27 cellular contexts compared by ENCODE assay signal in genomic region chr9:136353088-136353487, GRCh38. TPM values are rescaled to one million over a fixed set of nuclear protein-coding genes. Genes with fewer than 3 reads are reported as not detected.
A peak's percentile ranks its signal among the peaks of the same experiment; 100 is the strongest.
DNase-seq lines count a peak whose midpoint lies in the region; ATAC-seq and TF ChIP-seq lines count a peak whose summit lies in the region.
"Had no signal": no experiment of that assay in that cellular context is flagged by ENCODE, and none has a peak within 500 bp of the region (broad histone marks: within the 10 kb centered on the region; RNA-seq: fewer than 3 reads in every experiment).

No MANE protein-coding gene starts in this region.

- ATAC-seq in T-helper 17 cell, result no peak
- ATAC-seq: GM12878, HCT116, PC-3 had no signal

- H3K4me1 Mint-ChIP-seq in T-helper 17 cell, result peaks cover 2% of the 10 kb centered on the region
- H3K4me1 Mint-ChIP-seq in nephron progenitor cell, result peaks cover 9% of the 10 kb centered on the region
- H3K4me1 Mint-ChIP-seq in MCF 10A (ENCODE audit: insufficient read depth, unreplicated experiment), result peaks cover 5% of the 10 kb centered on the region

- H3K4me1 ChIP-seq in cardiac muscle cell (ENCODE audit: low read depth) (peaks cover 15% of the 10 kb centered on the region), BLaER1 (peaks cover 56% of the 10 kb centered on the region), Karpas-422 (ENCODE audit: low read length) (peaks cover 32% of the 10 kb centered on the region)

- DNase-seq in cardiac muscle cell (ENCODE audit: low read depth in 1 of 2, low spot score in 1 of 2) (no peak), cardiac septum (ENCODE audit: low spot score) (no peak), T-helper 17 cell (no peak), nephron progenitor cell (no peak), superior temporal gyrus (ENCODE audit: extremely low spot score) (no peak), MCF 10A (ENCODE audit: unreplicated experiment) (no peak), Karpas-422 (no peak)
- DNase-seq: CD4-positive, alpha-beta T cell; COR-L47; EL; GDM1; MG63; NCI-H1105 treated with DMSO at 0.1 percent for 48 hours; NCI-H446 treated with DMSO at 0.1 percent for 48 hours; NCI-H526; NCI-H82; NK-92 treated with Interleukin-12 subunit alpha and Interleukin-12 subunit beta, amount 100 ng/mL, for 24 hours; PC-3 had no signal

- no peaks in the 10 kb centered on the region for H3K9me2 ChIP-seq in Karpas-422 (replicated peaks; ENCODE audit: insufficient read depth, low read length)

- H3K9ac ChIP-seq in BLaER1 (no peak overlapping the region), Karpas-422 (ENCODE audit: low read length) (no peak overlapping the region)

- no peaks in the 10 kb centered on the region for H3K36me3 Mint-ChIP-seq in T-helper 17 cell (ENCODE audit: low read depth)
- no peaks in the 10 kb centered on the region for H3K36me3 Mint-ChIP-seq in nephron progenitor cell (ENCODE audit: low read depth)
- H3K36me3 Mint-ChIP-seq in MCF 10A (ENCODE audit: insufficient read depth, unreplicated experiment), result peaks cover 8% of the 10 kb centered on the region

- intact Hi-C loops in cardiac septum (cut with DNase I) (no loop called here), MCF 10A (cut with micrococcal nuclease) (no loop called here)

- H2AFZ ChIP-seq in Karpas-422 (ENCODE audit: low read length), result no peak overlapping the region

- TF ChIP-seq CTCF in cardiac muscle cell (IDR thresholded peaks at IDR 0.05; ENCODE audit: low read depth, low read length) (no peak), nephron progenitor cell (IDR thresholded peaks at IDR 0.05) (no peak), MCF 10A (IDR thresholded peaks at IDR 0.05; ENCODE audit: unreplicated experiment) (no peak)

- BruUV-seq in MCF 10A (replicated peaks; lab: Mats Ljungman, UMichigan), result no TSS peak

- peaks cover 11% of the 10 kb centered on the region for H3K36me3 ChIP-seq in cardiac muscle cell
- peaks cover 90% of the 10 kb centered on the region for H3K36me3 ChIP-seq in BLaER1
- no peaks in the 10 kb centered on the region for H3K36me3 ChIP-seq in Karpas-422 (ENCODE audit: insufficient read depth, low read length)

- no peaks in the 10 kb centered on the region for H3K9me3 Mint-ChIP-seq in nephron progenitor cell
- H3K9me3 Mint-ChIP-seq in MCF 10A (ENCODE audit: unreplicated experiment), result no peaks in the 10 kb centered on the region
- H3K9me3 Mint-ChIP-seq: CD4-positive, alpha-beta T cell had no signal

- H3K9me3 ChIP-seq in cardiac muscle cell (ENCODE audit: low read depth) (no peaks in the 10 kb centered on the region), BLaER1 (no peaks in the 10 kb centered on the region), T-helper 17 cell (ENCODE audit: control insufficient read depth, low read length, poor library complexity, severe bottlenecking) (no peaks in the 10 kb centered on the region), Karpas-422 (ENCODE audit: low read length) (no peaks in the 10 kb centered on the region)
- H3K9me3 ChIP-seq: BLaER1 treated with 17β-estradiol and CSF1 and Interleukin-3, amounts not matched to agents 10 nM and 100 nM; MG63 had no signal

- H3K27me3 ChIP-seq in cardiac muscle cell, result no peaks in the 10 kb centered on the region
- H3K27me3 ChIP-seq in BLaER1, result no peaks in the 10 kb centered on the region
- no peaks in the 10 kb centered on the region for H3K27me3 ChIP-seq in Karpas-422 (ENCODE audit: low read length)
- H3K27me3 ChIP-seq: BLaER1 treated with 17β-estradiol and CSF1 and Interleukin-3, amounts not matched to agents 10 nM and 100 nM; MG63 had no signal

- peak overlapping the region; percentile 90 for H3K27ac ChIP-seq in cardiac muscle cell
- H3K27ac ChIP-seq in BLaER1, result 0 out of 2 replicates have a peak overlapping the region, but pooled peaks have one; percentile 18
- no peak overlapping the region for H3K27ac ChIP-seq in Karpas-422 (ENCODE audit: low read length)
- H3K27ac ChIP-seq: BLaER1 treated with 17β-estradiol and CSF1 and Interleukin-3, amounts not matched to agents 10 nM and 100 nM; HL-60 had no signal

- peaks cover 91% of the 10 kb centered on the region for H4K20me1 ChIP-seq in BLaER1
- peaks cover 22% of the 10 kb centered on the region; the same call in 1 of the 2 replicates for H4K20me1 ChIP-seq in Karpas-422 (ENCODE audit: insufficient read depth, low read depth, low read length)

- CTCF ChIA-PET in MCF 10A (lab: Yijun Ruan, JAX), result interaction anchor here (0.6 kb wide), 1 partner anchor 200 kb away, joined by 3 read pairs; no protein-coding TSS in a partner anchor

- H3K4me3 Mint-ChIP-seq in T-helper 17 cell, result no peak overlapping the region
- no peak overlapping the region for H3K4me3 Mint-ChIP-seq in nephron progenitor cell
- no peak overlapping the region for H3K4me3 Mint-ChIP-seq in MCF 10A (ENCODE audit: unreplicated experiment)
- H3K4me3 Mint-ChIP-seq: CD4-positive, alpha-beta T cell had no signal

- H3K27ac Mint-ChIP-seq in T-helper 17 cell (peak overlapping the region; percentile 62), nephron progenitor cell (peak overlapping the region; percentile 32), MCF 10A (ENCODE audit: low read depth, unreplicated experiment) (no peak overlapping the region)
- H3K27ac Mint-ChIP-seq: CD4-positive, alpha-beta T cell had no signal

- H3K4me2 ChIP-seq in BLaER1 (0 out of 2 replicates have a peak overlapping the region, but pooled peaks have one; percentile 7), Karpas-422 (ENCODE audit: low read depth, low read length, poor library complexity, severe bottlenecking) (no peak overlapping the region)

- H3K27me3 Mint-ChIP-seq in T-helper 17 cell, result no peaks in the 10 kb centered on the region
- H3K27me3 Mint-ChIP-seq in nephron progenitor cell (ENCODE audit: low read depth, poor library complexity), result no peaks in the 10 kb centered on the region
- H3K27me3 Mint-ChIP-seq in MCF 10A (ENCODE audit: insufficient read depth, unreplicated experiment), result no peaks in the 10 kb centered on the region
- H3K27me3 Mint-ChIP-seq: CD4-positive, alpha-beta T cell had no signal

- no peak overlapping the region for H3K4me3 ChIP-seq in cardiac muscle cell
- no peak overlapping the region for H3K4me3 ChIP-seq in BLaER1
- H3K4me3 ChIP-seq in Karpas-422 (ENCODE audit: low read length), result no peak overlapping the region
- H3K4me3 ChIP-seq: BLaER1 treated with 17β-estradiol and CSF1 and Interleukin-3, amounts not matched to agents 10 nM and 100 nM; GM12878; MG63 had no signal

- no peaks in the 10 kb centered on the region for H3K79me2 ChIP-seq in Karpas-422 (ENCODE audit: low read length)

- POLR2A ChIA-PET in MCF 10A (lab: Yijun Ruan, JAX), result no interaction called here

RNA-seq across cellular contexts. Expression of gene DNLZ, which starts 10.5 kb away (rescaled TPM):
- 28.0 and 45.4 TPM in 2 replicates for total RNA-seq in cardiac muscle cell
- polyA plus RNA-seq in cardiac muscle cell, result 31.8 and 48.2 TPM in 2 replicates
- 34.1 TPM for total RNA-seq in cardiac septum
- total RNA-seq in T-helper 17 cell, result 10 to 100 TPM; 19.3 to 28.6 TPM
- 24.5 and 30.5 TPM in 2 replicates for total RNA-seq in MCF 10A (2022)
- 40.1 and 104 TPM in 2 replicates for total RNA-seq in Karpas-422 (2014; rRNA removed; shearing (Covaris generic); ENCODE audit: low replicate concordance)

RNA-seq across cellular contexts. Expression of gene CARD9, which starts 20.4 kb away (rescaled TPM):
- total RNA-seq in cardiac muscle cell (0.46 and 2.1 TPM in 2 replicates), cardiac septum (0.70 TPM), T-helper 17 cell (1 to 10 TPM in 1 of 2 donors, under 1 TPM in 1; 0.86 to 1.9 TPM), MCF 10A (2022) (0.33 and 0.69 TPM in 2 replicates)
- polyA plus RNA-seq in cardiac muscle cell, result 2.1 TPM in 2 replicates
- total RNA-seq in Karpas-422 (2014; rRNA removed; shearing (Covaris generic); ENCODE audit: low replicate concordance), result 1.3 and 2.9 TPM in 2 replicates
- total RNA-seq: SK-MEL-5 had no signal

RNA-seq across cellular contexts. Expression of gene GPSM1, which starts 25.7 kb away (rescaled TPM):
- total RNA-seq in cardiac muscle cell (88.3 and 116 TPM in 2 replicates), cardiac septum (35.1 TPM), T-helper 17 cell (10 to 100 TPM in 1 of 2 donors, 1 to 10 TPM in 1; 7.4 to 10.8 TPM), MCF 10A (2022) (15.5 and 16.4 TPM in 2 replicates)
- 52.2 and 58.5 TPM in 2 replicates for polyA plus RNA-seq in cardiac muscle cell
- 11.7 and 38.4 TPM in 2 replicates for total RNA-seq in Karpas-422 (2014; rRNA removed; shearing (Covaris generic); ENCODE audit: low replicate concordance)

RNA-seq across cellular contexts. Expression of gene SNAPC4, which starts 46.9 kb away (rescaled TPM):
- total RNA-seq in cardiac muscle cell, result 9.6 and 12.7 TPM in 2 replicates
- polyA plus RNA-seq in cardiac muscle cell, result 7.7 and 8.7 TPM in 2 replicates
- total RNA-seq in cardiac septum, result 3.9 TPM
- 10 to 100 TPM; 10.6 to 11.0 TPM for total RNA-seq in T-helper 17 cell
- 9.6 and 9.9 TPM in 2 replicates for total RNA-seq in MCF 10A (2022)
- total RNA-seq in Karpas-422 (2014; rRNA removed; shearing (Covaris generic); ENCODE audit: low replicate concordance), result 3.7 and 9.6 TPM in 2 replicates

RNA-seq across cellular contexts. Expression of gene CCDC187, which starts 49.2 kb away (rescaled TPM):
- total RNA-seq in cardiac muscle cell, result 0.56 and 1.3 TPM in 2 replicates
- 0.13 and 0.16 TPM in 2 replicates for polyA plus RNA-seq in cardiac muscle cell
- 0.03 TPM for total RNA-seq in cardiac septum
- under 1 TPM in 1 of 2 donors, not detected in 1; 0.12 TPM for total RNA-seq in T-helper 17 cell
- total RNA-seq in MCF 10A (2022), result not detected in 2 replicates
- 0.34 and 0.43 TPM in 2 replicates for total RNA-seq in Karpas-422 (2014; rRNA removed; shearing (Covaris generic); ENCODE audit: low replicate concordance)
- total RNA-seq: CD4-positive, alpha-beta T cell; H4; LHCN-M2; SK-MEL-5 had no signal
- polyA plus RNA-seq: AG04450 had no signal
